In the genomic region with DNA sequence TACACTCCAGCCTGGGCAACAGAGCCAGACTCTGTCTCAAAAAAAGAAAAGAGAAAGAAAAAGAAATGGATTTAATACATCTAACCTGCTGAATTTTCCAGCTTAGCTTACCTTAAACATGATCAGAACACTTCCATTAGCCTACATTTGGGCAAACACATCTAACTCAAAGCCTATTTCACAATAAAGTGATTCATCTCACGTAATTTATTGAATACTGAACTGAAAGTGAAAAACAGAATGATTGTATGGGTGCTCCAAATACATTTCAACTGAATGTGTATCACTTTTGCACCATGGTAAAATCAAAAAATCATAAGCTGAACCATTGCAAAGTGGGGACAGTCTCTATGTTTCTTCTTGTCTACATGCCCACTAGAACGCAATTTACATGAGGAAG, we compare ENCODE assay signal across 12 cellular contexts.
"Had no signal": no experiment of that assay in that cellular context is flagged by ENCODE, and none has a peak within 500 bp of the region (broad histone marks: within the 10 kb centered on the region; RNA-seq: fewer than 3 reads in every experiment).

No MANE protein-coding gene starts in this region.

- DNase-seq: activated CD4-positive, CD25-positive, alpha-beta regulatory T cell; activated T-cell treated with anti-CD3 and anti-CD28 coated beads, Interleukin-2, amount 50 U/mL, for 48 hours; adrenal gland; caudate nucleus; cortex of kidney; effector CD8-positive, alpha-beta T cell; left ventricle myocardium superior; stimulated activated CD4-positive, alpha-beta T cell treated with anti-CD3 and anti-CD28 coated beads, Interleukin-4, amount 100 ng/mL, for 24 hours; stimulated activated naive CD8-positive, alpha-beta T cell treated with anti-CD3 and anti-CD28 coated beads, Interleukin-15, amount 100 ng/mL, for 72 hours; testis; upper lobe of right lung had no signal

- ATAC-seq: left ventricle myocardium superior; stimulated activated naive CD8-positive, alpha-beta T cell treated with anti-CD3 and anti-CD28 coated beads, Interleukin-15, amount 100 ng/mL, for 72 hours; upper lobe of right lung had no signal

- H3K4me1 ChIP-seq: testis had no signal

- H3K27me3 Mint-ChIP-seq: stimulated activated naive CD8-positive, alpha-beta T cell treated with anti-CD3 and anti-CD28 coated beads, Interleukin-15, amount 100 ng/mL, for 72 hours had no signal

- H3K27me3 ChIP-seq: adrenal gland, hepatocyte, testis, upper lobe of right lung had no signal

- H3K9me3 ChIP-seq: adrenal gland, testis, upper lobe of right lung had no signal

- H3K4me3 Mint-ChIP-seq: stimulated activated naive CD8-positive, alpha-beta T cell treated with anti-CD3 and anti-CD28 coated beads, Interleukin-15, amount 100 ng/mL, for 72 hours had no signal

- H3K27ac ChIP-seq: adrenal gland, hepatocyte, testis, upper lobe of right lung had no signal

- H3K9me3 Mint-ChIP-seq: stimulated activated naive CD8-positive, alpha-beta T cell treated with anti-CD3 and anti-CD28 coated beads, Interleukin-15, amount 100 ng/mL, for 72 hours had no signal

- H3K4me2 ChIP-seq: hepatocyte had no signal

- H3K27ac Mint-ChIP-seq: stimulated activated naive CD8-positive, alpha-beta T cell treated with anti-CD3 and anti-CD28 coated beads, Interleukin-15, amount 100 ng/mL, for 72 hours had no signal

- H3K4me3 ChIP-seq: adrenal gland, hepatocyte, testis, upper lobe of right lung had no signal

- H2AFZ ChIP-seq: hepatocyte had no signal
